In genomic region chr9:32456564-32456963, GRCh38 we compare ENCODE assay signal across 1 cellular context.
TF ChIP-seq lines count a peak whose summit lies in the region.

No MANE protein-coding gene starts in this region.

TF ChIP-seq in HepG2, 621 proteins besides CTCF, POLR2A, EP300 and RAD21 (continued from another document and continues in another):
- TF ChIP-seq ZXDC (CRISPR knock-in tag; IDR thresholded peaks at IDR 0.05) (no peak), ZSCAN22 (CRISPR knock-in tag; IDR thresholded peaks at IDR 0.05) (no peak), ZNF660 (CRISPR knock-in tag; IDR thresholded peaks at IDR 0.05; ENCODE audit: borderline replicate concordance, low read depth) (no peak), ZNF784 (CRISPR knock-in tag; IDR thresholded peaks at IDR 0.05; ENCODE audit: borderline replicate concordance) (no peak), JARID2 (CRISPR knock-in tag; IDR thresholded peaks at IDR 0.05; ENCODE audit: insufficient replicate concordance) (no peak), MBD4 (IDR thresholded peaks at IDR 0.05; ENCODE audit: borderline replicate concordance, low read length) (no peak), ASH2L (IDR thresholded peaks at IDR 0.05; ENCODE audit: insufficient read length, low read depth, low read length) (peak; percentile 41), GTF3A (CRISPR knock-in tag; conservative IDR thresholded peaks at IDR 0.05) (no peak), NCOR1 (IDR thresholded peaks at IDR 0.05; ENCODE audit: borderline replicate concordance, low read length) (peak; percentile 33; the same call in 1 of the 2 replicates), TIGD3 (CRISPR knock-in tag; IDR thresholded peaks at IDR 0.05; ENCODE audit: borderline replicate concordance) (no peak), ZFP36 (IDR thresholded peaks at IDR 0.05; ENCODE audit: borderline replicate concordance, low read depth, low read length, partially characterized antibody) (no peak), CCAR2 (optimal IDR thresholded peaks at IDR 0.05; ENCODE audit: low read depth, low read length) (no peak), ZNF549 (CRISPR knock-in tag; IDR thresholded peaks at IDR 0.05) (no peak), PITX1 (CRISPR knock-in tag; IDR thresholded peaks at IDR 0.05) (peak; percentile 51; the same call in 1 of the 2 replicates), NFATC3 (CRISPR knock-in tag; IDR thresholded peaks at IDR 0.05) (no peak), FOXA3 (CRISPR knock-in tag; IDR thresholded peaks at IDR 0.05) (peak; percentile 83), TRAFD1 (CRISPR knock-in tag; IDR thresholded peaks at IDR 0.05; ENCODE audit: borderline replicate concordance) (no peak), GPN1 (CRISPR knock-in tag; IDR thresholded peaks at IDR 0.05; ENCODE audit: borderline replicate concordance) (no peak), YEATS4 (CRISPR knock-in tag; IDR thresholded peaks at IDR 0.05; ENCODE audit: borderline replicate concordance) (0 out of 2 replicates have a peak, but pooled peaks have one; percentile 33), JUND (CRISPR knock-in tag; IDR thresholded peaks at IDR 0.05) (no peak), MLX (CRISPR knock-in tag; IDR thresholded peaks at IDR 0.05) (no peak), TCF12 (IDR thresholded peaks at IDR 0.05) (no peak), TCF12 (CRISPR knock-in tag; IDR thresholded peaks at IDR 0.05) (no peak), ZFY (CRISPR knock-in tag; IDR thresholded peaks at IDR 0.05) (no peak), CSRNP2 (CRISPR knock-in tag; conservative IDR thresholded peaks at IDR 0.05; ENCODE audit: low read depth) (no peak), FOXO1 (CRISPR knock-in tag; IDR thresholded peaks at IDR 0.05) (peak; percentile 47; the same call in 1 of the 2 replicates), MTF2 (CRISPR knock-in tag; IDR thresholded peaks at IDR 0.05; ENCODE audit: borderline replicate concordance) (no peak), ZNF878 (CRISPR knock-in tag; IDR thresholded peaks at IDR 0.05) (no peak), CEBPG (CRISPR knock-in tag; IDR thresholded peaks at IDR 0.05) (peak; percentile 68), ZNF737 (CRISPR knock-in tag; IDR thresholded peaks at IDR 0.05; ENCODE audit: borderline replicate concordance) (no peak), ZFP82 (CRISPR knock-in tag; IDR thresholded peaks at IDR 0.05; ENCODE audit: borderline replicate concordance) (no peak), TAF15 (IDR thresholded peaks at IDR 0.05; ENCODE audit: low read depth, low read length, poor library complexity, severe bottlenecking) (no peak)
- TF ChIP-seq, protein P1, sequence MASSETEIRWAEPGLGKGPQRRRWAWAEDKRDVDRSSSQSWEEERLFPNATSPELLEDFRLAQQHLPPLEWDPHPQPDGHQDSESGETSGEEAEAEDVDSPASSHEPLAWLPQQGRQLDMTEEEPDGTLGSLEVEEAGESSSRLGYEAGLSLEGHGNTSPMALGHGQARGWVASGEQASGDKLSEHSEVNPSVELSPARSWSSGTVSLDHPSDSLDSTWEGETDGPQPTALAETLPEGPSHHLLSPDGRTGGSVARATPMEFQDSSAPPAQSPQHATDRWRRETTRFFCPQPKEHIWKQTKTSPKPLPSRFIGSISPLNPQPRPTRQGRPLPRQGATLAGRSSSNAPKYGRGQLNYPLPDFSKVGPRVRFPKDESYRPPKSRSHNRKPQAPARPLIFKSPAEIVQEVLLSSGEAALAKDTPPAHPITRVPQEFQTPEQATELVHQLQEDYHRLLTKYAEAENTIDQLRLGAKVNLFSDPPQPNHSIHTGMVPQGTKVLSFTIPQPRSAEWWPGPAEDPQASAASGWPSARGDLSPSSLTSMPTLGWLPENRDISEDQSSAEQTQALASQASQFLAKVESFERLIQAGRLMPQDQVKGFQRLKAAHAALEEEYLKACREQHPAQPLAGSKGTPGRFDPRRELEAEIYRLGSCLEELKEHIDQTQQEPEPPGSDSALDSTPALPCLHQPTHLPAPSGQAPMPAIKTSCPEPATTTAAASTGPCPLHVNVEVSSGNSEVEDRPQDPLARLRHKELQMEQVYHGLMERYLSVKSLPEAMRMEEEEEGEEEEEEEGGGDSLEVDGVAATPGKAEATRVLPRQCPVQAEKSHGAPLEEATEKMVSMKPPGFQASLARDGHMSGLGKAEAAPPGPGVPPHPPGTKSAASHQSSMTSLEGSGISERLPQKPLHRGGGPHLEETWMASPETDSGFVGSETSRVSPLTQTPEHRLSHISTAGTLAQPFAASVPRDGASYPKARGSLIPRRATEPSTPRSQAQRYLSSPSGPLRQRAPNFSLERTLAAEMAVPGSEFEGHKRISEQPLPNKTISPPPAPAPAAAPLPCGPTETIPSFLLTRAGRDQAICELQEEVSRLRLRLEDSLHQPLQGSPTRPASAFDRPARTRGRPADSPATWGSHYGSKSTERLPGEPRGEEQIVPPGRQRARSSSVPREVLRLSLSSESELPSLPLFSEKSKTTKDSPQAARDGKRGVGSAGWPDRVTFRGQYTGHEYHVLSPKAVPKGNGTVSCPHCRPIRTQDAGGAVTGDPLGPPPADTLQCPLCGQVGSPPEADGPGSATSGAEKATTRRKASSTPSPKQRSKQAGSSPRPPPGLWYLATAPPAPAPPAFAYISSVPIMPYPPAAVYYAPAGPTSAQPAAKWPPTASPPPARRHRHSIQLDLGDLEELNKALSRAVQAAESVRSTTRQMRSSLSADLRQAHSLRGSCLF (CRISPR knock-in tag; IDR thresholded peaks at IDR 0.05; ENCODE audit: borderline replicate concordance) = no peak
- TF ChIP-seq, protein P2, sequence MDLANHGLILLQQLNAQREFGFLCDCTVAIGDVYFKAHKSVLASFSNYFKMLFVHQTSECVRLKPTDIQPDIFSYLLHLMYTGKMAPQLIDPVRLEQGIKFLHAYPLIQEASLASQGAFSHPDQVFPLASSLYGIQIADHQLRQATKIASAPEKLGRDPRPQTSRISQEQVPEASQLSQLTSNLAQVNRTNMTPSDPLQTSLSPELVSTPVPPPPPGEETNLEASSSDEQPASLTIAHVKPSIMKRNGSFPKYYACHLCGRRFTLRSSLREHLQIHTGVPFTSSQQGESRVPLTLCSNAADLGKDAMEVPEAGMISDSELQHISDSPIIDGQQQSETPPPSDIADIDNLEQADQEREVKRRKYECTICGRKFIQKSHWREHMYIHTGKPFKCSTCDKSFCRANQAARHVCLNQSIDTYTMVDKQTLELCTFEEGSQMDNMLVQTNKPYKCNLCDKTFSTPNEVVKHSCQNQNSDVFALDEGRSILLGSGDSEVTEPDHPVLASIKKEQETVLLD (CRISPR knock-in tag; IDR thresholded peaks at IDR 0.05; ENCODE audit: low read depth) = no peak
- TF ChIP-seq, protein P3, sequence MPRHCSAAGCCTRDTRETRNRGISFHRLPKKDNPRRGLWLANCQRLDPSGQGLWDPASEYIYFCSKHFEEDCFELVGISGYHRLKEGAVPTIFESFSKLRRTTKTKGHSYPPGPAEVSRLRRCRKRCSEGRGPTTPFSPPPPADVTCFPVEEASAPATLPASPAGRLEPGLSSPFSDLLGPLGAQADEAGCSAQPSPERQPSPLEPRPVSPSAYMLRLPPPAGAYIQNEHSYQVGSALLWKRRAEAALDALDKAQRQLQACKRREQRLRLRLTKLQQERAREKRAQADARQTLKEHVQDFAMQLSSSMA (CRISPR knock-in tag; IDR thresholded peaks at IDR 0.05) = no peak
- TF ChIP-seq, protein P4, sequence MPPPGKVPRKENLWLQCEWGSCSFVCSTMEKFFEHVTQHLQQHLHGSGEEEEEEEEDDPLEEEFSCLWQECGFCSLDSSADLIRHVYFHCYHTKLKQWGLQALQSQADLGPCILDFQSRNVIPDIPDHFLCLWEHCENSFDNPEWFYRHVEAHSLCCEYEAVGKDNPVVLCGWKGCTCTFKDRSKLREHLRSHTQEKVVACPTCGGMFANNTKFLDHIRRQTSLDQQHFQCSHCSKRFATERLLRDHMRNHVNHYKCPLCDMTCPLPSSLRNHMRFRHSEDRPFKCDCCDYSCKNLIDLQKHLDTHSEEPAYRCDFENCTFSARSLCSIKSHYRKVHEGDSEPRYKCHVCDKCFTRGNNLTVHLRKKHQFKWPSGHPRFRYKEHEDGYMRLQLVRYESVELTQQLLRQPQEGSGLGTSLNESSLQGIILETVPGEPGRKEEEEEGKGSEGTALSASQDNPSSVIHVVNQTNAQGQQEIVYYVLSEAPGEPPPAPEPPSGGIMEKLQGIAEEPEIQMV (CRISPR knock-in tag; IDR thresholded peaks at IDR 0.05; ENCODE audit: low read depth) = no peak
- TF ChIP-seq, protein P5, sequence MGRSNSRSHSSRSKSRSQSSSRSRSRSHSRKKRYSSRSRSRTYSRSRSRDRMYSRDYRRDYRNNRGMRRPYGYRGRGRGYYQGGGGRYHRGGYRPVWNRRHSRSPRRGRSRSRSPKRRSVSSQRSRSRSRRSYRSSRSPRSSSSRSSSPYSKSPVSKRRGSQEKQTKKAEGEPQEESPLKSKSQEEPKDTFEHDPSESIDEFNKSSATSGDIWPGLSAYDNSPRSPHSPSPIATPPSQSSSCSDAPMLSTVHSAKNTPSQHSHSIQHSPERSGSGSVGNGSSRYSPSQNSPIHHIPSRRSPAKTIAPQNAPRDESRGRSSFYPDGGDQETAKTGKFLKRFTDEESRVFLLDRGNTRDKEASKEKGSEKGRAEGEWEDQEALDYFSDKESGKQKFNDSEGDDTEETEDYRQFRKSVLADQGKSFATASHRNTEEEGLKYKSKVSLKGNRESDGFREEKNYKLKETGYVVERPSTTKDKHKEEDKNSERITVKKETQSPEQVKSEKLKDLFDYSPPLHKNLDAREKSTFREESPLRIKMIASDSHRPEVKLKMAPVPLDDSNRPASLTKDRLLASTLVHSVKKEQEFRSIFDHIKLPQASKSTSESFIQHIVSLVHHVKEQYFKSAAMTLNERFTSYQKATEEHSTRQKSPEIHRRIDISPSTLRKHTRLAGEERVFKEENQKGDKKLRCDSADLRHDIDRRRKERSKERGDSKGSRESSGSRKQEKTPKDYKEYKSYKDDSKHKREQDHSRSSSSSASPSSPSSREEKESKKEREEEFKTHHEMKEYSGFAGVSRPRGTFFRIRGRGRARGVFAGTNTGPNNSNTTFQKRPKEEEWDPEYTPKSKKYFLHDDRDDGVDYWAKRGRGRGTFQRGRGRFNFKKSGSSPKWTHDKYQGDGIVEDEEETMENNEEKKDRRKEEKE (IDR thresholded peaks at IDR 0.05) = no peak
